ENCODE assay signal across 1 cellular context in genomic region chr1:11841245-11842153, GRCh38.
TF ChIP-seq lines count a peak whose summit lies in the region.

No MANE protein-coding gene starts in this region.

TF ChIP-seq in K562, 482 proteins besides CTCF, POLR2A, EP300 and RAD21 (continued from another document and continues in another):
- no peak for TF ChIP-seq ZNF609 (CRISPR knock-in tag; IDR thresholded peaks at IDR 0.05; ENCODE audit: borderline replicate concordance)
- TF ChIP-seq ZNF668 (CRISPR knock-in tag; IDR thresholded peaks at IDR 0.05): no peak
- no peak for TF ChIP-seq SFPQ (IDR thresholded peaks at IDR 0.05; ENCODE audit: low read depth, low read length)
- TF ChIP-seq ESRRA (IDR thresholded peaks at IDR 0.05; ENCODE audit: borderline replicate concordance, low read depth): no peak
- TF ChIP-seq ATF1 (CRISPR knock-in tag; IDR thresholded peaks at IDR 0.05): no peak; the same call in none of the 2 replicates
- TF ChIP-seq ATF1 (tag; IDR thresholded peaks at IDR 0.05): peak; percentile 83
- TF ChIP-seq, protein P1, sequence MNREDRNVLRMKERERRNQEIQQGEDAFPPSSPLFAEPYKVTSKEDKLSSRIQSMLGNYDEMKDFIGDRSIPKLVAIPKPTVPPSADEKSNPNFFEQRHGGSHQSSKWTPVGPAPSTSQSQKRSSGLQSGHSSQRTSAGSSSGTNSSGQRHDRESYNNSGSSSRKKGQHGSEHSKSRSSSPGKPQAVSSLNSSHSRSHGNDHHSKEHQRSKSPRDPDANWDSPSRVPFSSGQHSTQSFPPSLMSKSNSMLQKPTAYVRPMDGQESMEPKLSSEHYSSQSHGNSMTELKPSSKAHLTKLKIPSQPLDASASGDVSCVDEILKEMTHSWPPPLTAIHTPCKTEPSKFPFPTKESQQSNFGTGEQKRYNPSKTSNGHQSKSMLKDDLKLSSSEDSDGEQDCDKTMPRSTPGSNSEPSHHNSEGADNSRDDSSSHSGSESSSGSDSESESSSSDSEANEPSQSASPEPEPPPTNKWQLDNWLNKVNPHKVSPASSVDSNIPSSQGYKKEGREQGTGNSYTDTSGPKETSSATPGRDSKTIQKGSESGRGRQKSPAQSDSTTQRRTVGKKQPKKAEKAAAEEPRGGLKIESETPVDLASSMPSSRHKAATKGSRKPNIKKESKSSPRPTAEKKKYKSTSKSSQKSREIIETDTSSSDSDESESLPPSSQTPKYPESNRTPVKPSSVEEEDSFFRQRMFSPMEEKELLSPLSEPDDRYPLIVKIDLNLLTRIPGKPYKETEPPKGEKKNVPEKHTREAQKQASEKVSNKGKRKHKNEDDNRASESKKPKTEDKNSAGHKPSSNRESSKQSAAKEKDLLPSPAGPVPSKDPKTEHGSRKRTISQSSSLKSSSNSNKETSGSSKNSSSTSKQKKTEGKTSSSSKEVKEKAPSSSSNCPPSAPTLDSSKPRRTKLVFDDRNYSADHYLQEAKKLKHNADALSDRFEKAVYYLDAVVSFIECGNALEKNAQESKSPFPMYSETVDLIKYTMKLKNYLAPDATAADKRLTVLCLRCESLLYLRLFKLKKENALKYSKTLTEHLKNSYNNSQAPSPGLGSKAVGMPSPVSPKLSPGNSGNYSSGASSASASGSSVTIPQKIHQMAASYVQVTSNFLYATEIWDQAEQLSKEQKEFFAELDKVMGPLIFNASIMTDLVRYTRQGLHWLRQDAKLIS (CRISPR knock-in tag; IDR thresholded peaks at IDR 0.05): no peak
- TF ChIP-seq, protein P2, sequence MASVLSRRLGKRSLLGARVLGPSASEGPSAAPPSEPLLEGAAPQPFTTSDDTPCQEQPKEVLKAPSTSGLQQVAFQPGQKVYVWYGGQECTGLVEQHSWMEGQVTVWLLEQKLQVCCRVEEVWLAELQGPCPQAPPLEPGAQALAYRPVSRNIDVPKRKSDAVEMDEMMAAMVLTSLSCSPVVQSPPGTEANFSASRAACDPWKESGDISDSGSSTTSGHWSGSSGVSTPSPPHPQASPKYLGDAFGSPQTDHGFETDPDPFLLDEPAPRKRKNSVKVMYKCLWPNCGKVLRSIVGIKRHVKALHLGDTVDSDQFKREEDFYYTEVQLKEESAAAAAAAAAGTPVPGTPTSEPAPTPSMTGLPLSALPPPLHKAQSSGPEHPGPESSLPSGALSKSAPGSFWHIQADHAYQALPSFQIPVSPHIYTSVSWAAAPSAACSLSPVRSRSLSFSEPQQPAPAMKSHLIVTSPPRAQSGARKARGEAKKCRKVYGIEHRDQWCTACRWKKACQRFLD (CRISPR knock-in tag; IDR thresholded peaks at IDR 0.05): peak; percentile 73
- TF ChIP-seq NCOR1 (IDR thresholded peaks at IDR 0.05): no peak
- no peak for TF ChIP-seq SMARCB1 (IDR thresholded peaks at IDR 0.05; ENCODE audit: insufficient read length, low read depth)
- no peak for TF ChIP-seq ZNF121 (CRISPR knock-in tag; conservative IDR thresholded peaks at IDR 0.05)
- TF ChIP-seq U2AF1 (optimal IDR thresholded peaks at IDR 0.05; ENCODE audit: low read depth, low read length): no peak
- TF ChIP-seq ZNF23 (CRISPR knock-in tag; IDR thresholded peaks at IDR 0.05): no peak
- peak; percentile 16; the same call in 1 of the 2 replicates for TF ChIP-seq E2F4 (CRISPR knock-in tag; IDR thresholded peaks at IDR 0.05; ENCODE audit: low read depth)
- TF ChIP-seq, protein P3, sequence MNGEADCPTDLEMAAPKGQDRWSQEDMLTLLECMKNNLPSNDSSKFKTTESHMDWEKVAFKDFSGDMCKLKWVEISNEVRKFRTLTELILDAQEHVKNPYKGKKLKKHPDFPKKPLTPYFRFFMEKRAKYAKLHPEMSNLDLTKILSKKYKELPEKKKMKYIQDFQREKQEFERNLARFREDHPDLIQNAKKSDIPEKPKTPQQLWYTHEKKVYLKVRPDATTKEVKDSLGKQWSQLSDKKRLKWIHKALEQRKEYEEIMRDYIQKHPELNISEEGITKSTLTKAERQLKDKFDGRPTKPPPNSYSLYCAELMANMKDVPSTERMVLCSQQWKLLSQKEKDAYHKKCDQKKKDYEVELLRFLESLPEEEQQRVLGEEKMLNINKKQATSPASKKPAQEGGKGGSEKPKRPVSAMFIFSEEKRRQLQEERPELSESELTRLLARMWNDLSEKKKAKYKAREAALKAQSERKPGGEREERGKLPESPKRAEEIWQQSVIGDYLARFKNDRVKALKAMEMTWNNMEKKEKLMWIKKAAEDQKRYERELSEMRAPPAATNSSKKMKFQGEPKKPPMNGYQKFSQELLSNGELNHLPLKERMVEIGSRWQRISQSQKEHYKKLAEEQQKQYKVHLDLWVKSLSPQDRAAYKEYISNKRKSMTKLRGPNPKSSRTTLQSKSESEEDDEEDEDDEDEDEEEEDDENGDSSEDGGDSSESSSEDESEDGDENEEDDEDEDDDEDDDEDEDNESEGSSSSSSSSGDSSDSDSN (IDR thresholded peaks at IDR 0.05; ENCODE audit: borderline replicate concordance in 1 of 2, low read depth in 2 of 2, low read length in 2 of 2): no peak
- 0 out of 2 replicates have a peak, but pooled peaks have one; percentile 55 for TF ChIP-seq SMAD4 (CRISPR knock-in tag; conservative IDR thresholded peaks at IDR 0.05)
- TF ChIP-seq ZNF165 (CRISPR knock-in tag; IDR thresholded peaks at IDR 0.05; ENCODE audit: borderline replicate concordance): 0 out of 2 replicates have a peak, but pooled peaks have one; percentile 6
- TF ChIP-seq GTF2F1 (IDR thresholded peaks at IDR 0.05; ENCODE audit: low read depth, low read length): no peak
- TF ChIP-seq, protein P4, sequence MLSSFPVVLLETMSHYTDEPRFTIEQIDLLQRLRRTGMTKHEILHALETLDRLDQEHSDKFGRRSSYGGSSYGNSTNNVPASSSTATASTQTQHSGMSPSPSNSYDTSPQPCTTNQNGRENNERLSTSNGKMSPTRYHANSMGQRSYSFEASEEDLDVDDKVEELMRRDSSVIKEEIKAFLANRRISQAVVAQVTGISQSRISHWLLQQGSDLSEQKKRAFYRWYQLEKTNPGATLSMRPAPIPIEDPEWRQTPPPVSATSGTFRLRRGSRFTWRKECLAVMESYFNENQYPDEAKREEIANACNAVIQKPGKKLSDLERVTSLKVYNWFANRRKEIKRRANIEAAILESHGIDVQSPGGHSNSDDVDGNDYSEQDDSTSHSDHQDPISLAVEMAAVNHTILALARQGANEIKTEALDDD (IDR thresholded peaks at IDR 0.05): no peak
- 0 out of 2 replicates have a peak, but pooled peaks have one; percentile 14 for TF ChIP-seq GATA2 (CRISPR knock-in tag; IDR thresholded peaks at IDR 0.05)
- TF ChIP-seq MITF (IDR thresholded peaks at IDR 0.05): no peak
- 0 out of 2 replicates have a peak, but pooled peaks have one; percentile 28 for TF ChIP-seq ETV5 (CRISPR knock-in tag; IDR thresholded peaks at IDR 0.05; ENCODE audit: low read depth)
- TF ChIP-seq SAP30 (IDR thresholded peaks at IDR 0.05; ENCODE audit: borderline replicate concordance, insufficient read depth, low read depth, low read length, poor library complexity, severe bottlenecking): no peak
- TF ChIP-seq MCM2 (IDR thresholded peaks at IDR 0.05; ENCODE audit: low read depth): no peak
- TF ChIP-seq MYBL2 (IDR thresholded peaks at IDR 0.05; ENCODE audit: low read depth): no peak
- no peak for TF ChIP-seq MYBL2 (CRISPR knock-in tag; IDR thresholded peaks at IDR 0.05; ENCODE audit: borderline replicate concordance)
- TF ChIP-seq RBFOX2 (IDR thresholded peaks at IDR 0.05; ENCODE audit: low read depth, low read length): 0 out of 2 replicates have a peak, but pooled peaks have one; percentile 29
- no peak for TF ChIP-seq BCLAF1 (IDR thresholded peaks at IDR 0.05; ENCODE audit: borderline replicate concordance in 1 of 2, control insufficient read depth in 1 of 2, low read depth in 2 of 2, low read length in 1 of 2)
- TF ChIP-seq ZNF766 (CRISPR knock-in tag; conservative IDR thresholded peaks at IDR 0.05): peak; percentile 48; the same call in 1 of the 2 replicates
- TF ChIP-seq USF1 (CRISPR knock-in tag; IDR thresholded peaks at IDR 0.05): peak; percentile 61
- TF ChIP-seq NUFIP1 (IDR thresholded peaks at IDR 0.05; ENCODE audit: partially characterized antibody): no peak
